In genomic region chr15:92869977-92870644, GRCh38 we compare ENCODE assay signal across 12 cellular contexts. TPM values are rescaled to one million over a fixed set of nuclear protein-coding genes. Genes with fewer than 3 reads are reported as not detected.
A peak's percentile ranks its signal among the peaks of the same experiment; 100 is the strongest.
DNase-seq lines count a peak whose midpoint lies in the region; ATAC-seq and TF ChIP-seq lines count a peak whose summit lies in the region.
"Had no signal": no experiment of that assay in that cellular context is flagged by ENCODE, and none has a peak within 500 bp of the region (broad histone marks: within the 10 kb centered on the region; RNA-seq: fewer than 3 reads in every experiment).

No MANE protein-coding gene starts in this region.

- no peak overlapping the region for H2BK5ac ChIP-seq in trophoblast cell (ENCODE audit: low read depth, low read length, poor library complexity)

- POLR2A ChIA-PET in SK-N-SH (lab: Yijun Ruan, JAX) = interaction anchor here (0.6 to 1.1 kb wide), 3 partner anchors 12 to 38 kb away, joined by 3 read pairs; partner anchors contain the start of gene CHD2

- H3K27me3 ChIP-seq in GM23338 (ENCODE audit: insufficient read depth) (no peaks in the 10 kb centered on the region), SK-N-SH (ENCODE audit: insufficient read depth) (no peaks in the 10 kb centered on the region), gastroesophageal sphincter (no peaks in the 10 kb centered on the region), trophoblast cell (ENCODE audit: insufficient read depth, low read length) (no peaks in the 10 kb centered on the region), smooth muscle cell (ENCODE audit: low read depth) (no peaks in the 10 kb centered on the region)

- H3K9me2 ChIP-seq in GM23338 (ENCODE audit: insufficient read depth) = no peaks in the 10 kb centered on the region
- no peaks in the 10 kb centered on the region for H3K9me2 ChIP-seq in SK-N-SH

- H2AFZ ChIP-seq in GM23338 (peak overlapping the region; percentile 75; the same call in 1 of the 2 replicates), SK-N-SH (ENCODE audit: low read depth) (peak overlapping the region; percentile 27; the same call in 1 of the 2 replicates), trophoblast cell (ENCODE audit: insufficient read depth, low read length, poor library complexity) (no peak overlapping the region), smooth muscle cell (ENCODE audit: low read depth) (no peak overlapping the region)

- H3K4me3 Mint-ChIP-seq in GM23338 = no peak overlapping the region

- no peak for TF ChIP-seq EP300 in SK-N-SH (IDR thresholded peaks at IDR 0.05; ENCODE audit: borderline replicate concordance in 1 of 2, low read depth in 1 of 2, low read length in 1 of 2)
- no peak for TF ChIP-seq EP300 in gastroesophageal sphincter (IDR thresholded peaks at IDR 0.05)

- H2BK12ac ChIP-seq in trophoblast cell (ENCODE audit: low read length) = no peak overlapping the region

- H3K14ac ChIP-seq in trophoblast cell (ENCODE audit: low read length) = no peak overlapping the region

- no peak for TF ChIP-seq POLR2A in gastroesophageal sphincter (IDR thresholded peaks at IDR 0.05)

- peak overlapping the region; percentile 27 for H4K91ac ChIP-seq in trophoblast cell (ENCODE audit: low read depth, low read length)

- H4K20me1 ChIP-seq in GM23338 (replicated peaks; ENCODE audit: insufficient read depth) = no peaks in the 10 kb centered on the region
- no peaks in the 10 kb centered on the region for H4K20me1 ChIP-seq in SK-N-SH (ENCODE audit: insufficient read depth)
- no peaks in the 10 kb centered on the region for H4K20me1 ChIP-seq in smooth muscle cell (ENCODE audit: low read depth)

- H3K18ac ChIP-seq in trophoblast cell (ENCODE audit: low read length) = peak overlapping the region; percentile 1

- H3K36me3 ChIP-seq in GM23338 (ENCODE audit: insufficient read depth) (no peaks in the 10 kb centered on the region), SK-N-SH (replicated peaks in 1 of 2; ENCODE audit: control insufficient read depth in 1 of 2, insufficient read depth in 2 of 2, low read length in 1 of 2) (no peaks in the 10 kb centered on the region), gastroesophageal sphincter (no peaks in the 10 kb centered on the region), trophoblast cell (ENCODE audit: control insufficient read depth in 1 of 2, insufficient read depth in 2 of 2, low read length in 2 of 2) (no peaks in the 10 kb centered on the region), smooth muscle cell (ENCODE audit: low read depth) (no peaks in the 10 kb centered on the region)

- H3K27me3 Mint-ChIP-seq in GM23338 (ENCODE audit: insufficient read depth, low read depth, poor library complexity) = no peaks in the 10 kb centered on the region
- H3K27me3 Mint-ChIP-seq: progenitor cell of endocrine pancreas had no signal

- no peak for TF ChIP-seq RAD21 in SK-N-SH (IDR thresholded peaks at IDR 0.05; ENCODE audit: low read length)

- peak overlapping the region; percentile 11 for H2AK5ac ChIP-seq in trophoblast cell (ENCODE audit: low read length)

- H3K4me2 ChIP-seq in GM23338 = no peak overlapping the region
- H3K4me2 ChIP-seq in SK-N-SH = no peak overlapping the region
- H3K4me2 ChIP-seq in trophoblast cell (ENCODE audit: low read length) = no peak overlapping the region
- H3K4me2 ChIP-seq in smooth muscle cell = no peak overlapping the region

- H3K27ac Mint-ChIP-seq in GM23338 = no peak overlapping the region
- H3K27ac Mint-ChIP-seq: progenitor cell of endocrine pancreas had no signal

- H3K79me1 ChIP-seq in trophoblast cell (ENCODE audit: low read length) = peaks cover 3% of the 10 kb centered on the region

- peaks cover 5% of the 10 kb centered on the region; the same call in 1 of the 2 replicates for H3F3A ChIP-seq in GM23338 (replicated peaks; ENCODE audit: low read depth)
- H3F3A ChIP-seq in SK-N-SH (replicated peaks; ENCODE audit: insufficient read depth) = no peaks in the 10 kb centered on the region
- H3F3A ChIP-seq in smooth muscle cell (ENCODE audit: low read depth) = no peaks in the 10 kb centered on the region

- H3K79me2 ChIP-seq in GM23338 (replicated peaks; ENCODE audit: insufficient read depth) (no peaks in the 10 kb centered on the region), SK-N-SH (ENCODE audit: insufficient read depth) (no peaks in the 10 kb centered on the region), trophoblast cell (ENCODE audit: control insufficient read depth, insufficient read depth, low read length, poor library complexity) (no peaks in the 10 kb centered on the region), smooth muscle cell (ENCODE audit: low read depth) (no peaks in the 10 kb centered on the region)

- H3K4me1 ChIP-seq in GM23338 (ENCODE audit: insufficient read depth) = peaks cover 8% of the 10 kb centered on the region; the same call in 1 of the 2 replicates
- H3K4me1 ChIP-seq in SK-N-SH (ENCODE audit: control insufficient read depth in 1 of 2, insufficient read depth in 2 of 2, low read depth in 1 of 2, low read length in 1 of 2) = peaks cover 7% of the 10 kb centered on the region in 2 experiments; a peak in 1 of 4 replicates
- H3K4me1 ChIP-seq in gastroesophageal sphincter = peaks cover 0 to 26% (median 0%) of the 10 kb centered on the region in 3 donors
- peaks cover 9 to 10% of the 10 kb centered on the region in 2 experiments for H3K4me1 ChIP-seq in trophoblast cell (ENCODE audit: control insufficient read depth in 1 of 2, insufficient read depth in 2 of 2, low read length in 2 of 2)
- H3K4me1 ChIP-seq in smooth muscle cell (ENCODE audit: low read depth) = no peaks in the 10 kb centered on the region

- H3K9me3 Mint-ChIP-seq in GM23338 = no peaks in the 10 kb centered on the region

- DNase-seq in GM23338 (ENCODE audit: low spot score) (no peak), SK-N-SH (peak; percentile 28), trophoblast cell (no peak), amniotic stem cell (lab: John Stamatoyannopoulos, UW) (no peak), smooth muscle cell (lab: John Stamatoyannopoulos, UW; ENCODE audit: unreplicated experiment) (no peak), substantia nigra (lab: John Stamatoyannopoulos, UW) (no peak)
- DNase-seq: COR-L47, KG1, NCI-H446 had no signal

- no peaks in the 10 kb centered on the region for H3K36me3 Mint-ChIP-seq in GM23338 (ENCODE audit: low read depth)

- no peak overlapping the region for H4K12ac ChIP-seq in trophoblast cell (ENCODE audit: low read depth, low read length)

- H3K9ac ChIP-seq in SK-N-SH = no peak overlapping the region
- peak overlapping the region; percentile 6 for H3K9ac ChIP-seq in trophoblast cell (ENCODE audit: low read length)
- H3K9ac ChIP-seq in smooth muscle cell (ENCODE audit: low read depth) = no peak overlapping the region

- H2BK120ac ChIP-seq in trophoblast cell (ENCODE audit: insufficient read depth, low read length, poor library complexity) = no peak overlapping the region

- H3K27ac ChIP-seq in GM23338 (ENCODE audit: low read depth) (no peak overlapping the region), SK-N-SH (ENCODE audit: low read depth in 2 of 2, low read length in 1 of 2) (peak overlapping the region in 1 of 2 experiments; percentile 17; a peak in 2 of 4 replicates), gastroesophageal sphincter (peak overlapping the region; percentile 51 to 81 (median 74)), trophoblast cell (ENCODE audit: low read depth, low read length) (no peak overlapping the region), smooth muscle cell (ENCODE audit: low read depth) (no peak overlapping the region), substantia nigra (ENCODE audit: low read depth, low read length, poor library complexity, severe bottlenecking) (no peak overlapping the region)

- CTCF ChIA-PET in SK-N-SH (lab: Yijun Ruan, JAX) = interaction anchor here (0.7 to 1.5 kb wide), 5 partner anchors 8 to 48 kb away, joined by 3 to 4 read pairs (median 3); partner anchors contain the start of gene CHD2

- peaks cover 7% of the 10 kb centered on the region; the same call in 2 of the 3 replicates for H3K4me1 Mint-ChIP-seq in GM23338

- no peak for TF ChIP-seq CTCF in GM23338 (conservative IDR thresholded peaks at IDR 0.05; ENCODE audit: low read depth in 2 of 2)
- TF ChIP-seq CTCF in SK-N-SH (IDR thresholded peaks at IDR 0.05) = no peak
- TF ChIP-seq CTCF in gastroesophageal sphincter (IDR thresholded peaks at IDR 0.05) = no peak
- no peak for TF ChIP-seq CTCF in smooth muscle cell (IDR thresholded peaks at IDR 0.05; ENCODE audit: borderline replicate concordance, insufficient read depth, poor library complexity, severe bottlenecking)

- 53% methylated on average over 9 of the region's 9 CpGs for WGBS in SK-N-SH (ENCODE audit: low lambda C conversion rate)
- WGBS in gastroesophageal sphincter (ENCODE audit: low coverage in 1 of 2), 2 donors = 8 to 35% methylated on average over 5 to 7 of the region's 9 CpGs
- WGBS in trophoblast cell (ENCODE audit: extremely low coverage, insufficient coverage, insufficient read length) = no CpG with 5 or more reads among the region's 9 CpGs
- WGBS in smooth muscle cell (ENCODE audit: low lambda C conversion rate) = 72% methylated on average over 9 of the region's 9 CpGs

- no peaks in the 10 kb centered on the region for H3K9me3 ChIP-seq in SK-N-SH
- peaks cover 0 to 1% (median 0%) of the 10 kb centered on the region in 3 donors for H3K9me3 ChIP-seq in gastroesophageal sphincter
- no peaks in the 10 kb centered on the region for H3K9me3 ChIP-seq in trophoblast cell (ENCODE audit: insufficient read depth, low read depth, low read length)
- H3K9me3 ChIP-seq in smooth muscle cell (replicated peaks; ENCODE audit: low read depth) = no peaks in the 10 kb centered on the region

- ATAC-seq in GM23338 (peak; percentile 34), gastroesophageal sphincter (peak; percentile 63), GM18868 (IDR thresholded peaks at IDR 0.05; ENCODE audit: unreplicated experiment) (no peak)

- H3K23ac ChIP-seq in trophoblast cell (ENCODE audit: low read length) = no peak overlapping the region

- no peak overlapping the region for H3K4me3 ChIP-seq in GM23338
- H3K4me3 ChIP-seq in SK-N-SH (ENCODE audit: low read depth in 2 of 2, low read length in 1 of 2) = no peak overlapping the region
- H3K4me3 ChIP-seq in gastroesophageal sphincter = no peak overlapping the region
- no peak overlapping the region for H3K4me3 ChIP-seq in trophoblast cell (ENCODE audit: low read depth, low read length)
- no peak overlapping the region for H3K4me3 ChIP-seq in smooth muscle cell

- H3K4ac ChIP-seq in trophoblast cell (ENCODE audit: low read depth, low read length) = no peak overlapping the region

- H4K8ac ChIP-seq in trophoblast cell (ENCODE audit: low read depth, low read length) = no peak overlapping the region

TF ChIP-seq in GM23338, 12 proteins besides CTCF, POLR2A, EP300 and RAD21 (continues in another document):
- TF ChIP-seq POLR2AphosphoS5 (IDR thresholded peaks at IDR 0.05; ENCODE audit: low read depth) = no peak

RNA-seq across cellular contexts. Expression of gene CHD2, which starts 30.0 kb away (rescaled TPM):
- 108 and 119 TPM in 2 replicates for total RNA-seq in GM23338 (2014; rRNA removed; shearing (Covaris generic))
- polyA plus RNA-seq in GM23338 (2016; fragmentation: Nextera tagmentation; extraction: Ambion mirVana) (112 and 130 TPM in 2 replicates), SK-N-SH (2012; rRNA removed) (25.3 and 28.6 TPM in 2 replicates), smooth muscle cell (64.4 and 81.6 TPM in 2 replicates)
- polyA plus RNA-seq in SK-N-SH (2012; cell fraction: cytosol; rRNA removed) = 21.5 and 21.8 TPM in 2 replicates
- 73.6 and 98.5 TPM in 2 replicates for polyA plus RNA-seq in SK-N-SH (2012; cell fraction: nucleus; rRNA removed)
- total RNA-seq in gastroesophageal sphincter (100 to 1,000 TPM in 2 of 4 donors, 10 to 100 TPM in 2; 41.9 to 144 (median 81.8) TPM), smooth muscle cell (99.2 and 132 TPM in 2 replicates)
- polyA plus RNA-seq in trophoblast cell (2013) = 98.2 and 104 TPM in 2 replicates

Comparison
In these comparisons a context has a peak if more than half of its experiments do, and no peak if none do; other contexts are left out.
1. H2AFZ ChIP-seq: peak in GM23338 (single experiment) and SK-N-SH (single experiment); none in trophoblast cell (single experiment) and smooth muscle cell (single experiment).
2. H3K27ac ChIP-seq: peak in gastroesophageal sphincter (4 of 4); none in GM23338 (single experiment), trophoblast cell (single experiment), smooth muscle cell (single experiment) and substantia nigra (single experiment).